8 cellular contexts compared by ENCODE assay signal in genomic region chr7:50449501-50449880, GRCh38. TPM values are rescaled to one million over a fixed set of nuclear protein-coding genes. Genes with fewer than 3 reads are reported as not detected.
DNase-seq lines count a peak whose midpoint lies in the region; ATAC-seq and TF ChIP-seq lines count a peak whose summit lies in the region.

No MANE protein-coding gene starts in this region.

- peaks cover 12% of the 10 kb centered on the region for H3K36me3 Mint-ChIP-seq in GM23338 (ENCODE audit: low read depth)
- H3K36me3 Mint-ChIP-seq in activated naive CD8-positive, alpha-beta T cell: peaks cover 16% of the 10 kb centered on the region

- no peaks in the 10 kb centered on the region; the same call in 1 of the 2 replicates for H3K9me2 ChIP-seq in GM23338 (ENCODE audit: insufficient read depth)

- H3K4me3 Mint-ChIP-seq in GM23338: peak overlapping the region; percentile 80
- peak overlapping the region; percentile 90 for H3K4me3 Mint-ChIP-seq in activated naive CD8-positive, alpha-beta T cell

- no peaks in the 10 kb centered on the region for H4K20me1 ChIP-seq in GM23338 (replicated peaks; ENCODE audit: insufficient read depth)

- H3K4me3 ChIP-seq in GM23338: peak overlapping the region; percentile 66
- peak overlapping the region; percentile 69 to 92 (median 78) for H3K4me3 ChIP-seq in liver (ENCODE audit: low read depth in 1 of 3, low read length in 3 of 3)
- H3K4me3 ChIP-seq in aorta (ENCODE audit: low read length in 2 of 2): peak overlapping the region; percentile 2 to 44

- H3K79me2 ChIP-seq in GM23338 (replicated peaks; ENCODE audit: insufficient read depth): no peaks in the 10 kb centered on the region

- peaks cover 19% of the 10 kb centered on the region for H3K27me3 ChIP-seq in GM23338 (ENCODE audit: insufficient read depth)
- no peaks in the 10 kb centered on the region for H3K27me3 ChIP-seq in liver (ENCODE audit: control insufficient read depth in 4 of 4, insufficient read depth in 4 of 4, low read length in 3 of 4)
- H3K27me3 ChIP-seq in aorta (ENCODE audit: control insufficient read depth in 1 of 2, insufficient read depth in 2 of 2, low read length in 1 of 2): no peaks in the 10 kb centered on the region

- WGBS in liver: 18% methylated on average over 5 of the region's 5 CpGs
- WGBS in aorta, 2 donors: 12 to 13% methylated on average over 5 of the region's 5 CpGs

- ATAC-seq in GM23338 (no peak; the same call in 2 of the 3 replicates), aorta (ENCODE audit: low FRiP score) (no peak), HG02938 (IDR thresholded peaks at IDR 0.05; ENCODE audit: unreplicated experiment) (no peak)

- peaks cover 5% of the 10 kb centered on the region; the same call in 1 of the 2 replicates for H3F3A ChIP-seq in GM23338 (replicated peaks; ENCODE audit: low read depth)

- no peak overlapping the region for H3K27ac Mint-ChIP-seq in GM23338
- H3K27ac Mint-ChIP-seq in activated naive CD8-positive, alpha-beta T cell: peak overlapping the region; percentile 75

- H3K9me3 ChIP-seq in liver (ENCODE audit: control insufficient read depth in 4 of 4, low read length in 3 of 4): no peaks in the 10 kb centered on the region
- no peaks in the 10 kb centered on the region for H3K9me3 ChIP-seq in aorta (ENCODE audit: control insufficient read depth, low read length)

- peak overlapping the region in 1 of 2 donors; percentile 23 for H3K9ac ChIP-seq in liver (ENCODE audit: low read depth in 1 of 2, low read length in 2 of 2)

- no peaks in the 10 kb centered on the region for H3K36me3 ChIP-seq in GM23338 (ENCODE audit: insufficient read depth)
- peaks cover 0 to 17% (median 8%) of the 10 kb centered on the region in 4 donors for H3K36me3 ChIP-seq in liver (ENCODE audit: control insufficient read depth in 4 of 4, insufficient read depth in 3 of 4, low read depth in 1 of 4, low read length in 3 of 4)
- H3K36me3 ChIP-seq in aorta (ENCODE audit: control insufficient read depth in 1 of 2, insufficient read depth in 2 of 2, low read length in 1 of 2): peaks cover 2 to 4% of the 10 kb centered on the region in 2 donors

- peaks cover 8% of the 10 kb centered on the region for H3K27me3 Mint-ChIP-seq in GM23338 (ENCODE audit: insufficient read depth, low read depth, poor library complexity)
- no peaks in the 10 kb centered on the region for H3K27me3 Mint-ChIP-seq in activated naive CD8-positive, alpha-beta T cell

- peaks cover 10% of the 10 kb centered on the region; the same call in 2 of the 3 replicates for H3K4me1 Mint-ChIP-seq in GM23338
- H3K4me1 Mint-ChIP-seq in activated naive CD8-positive, alpha-beta T cell (ENCODE audit: low read depth): peaks cover 32% of the 10 kb centered on the region

- no peak for DNase-seq in GM23338 (ENCODE audit: low spot score)
- no peak for DNase-seq in aorta
- no peak for DNase-seq in NCI-H1105 (lab: John Stamatoyannopoulos, UW)
- DNase-seq in islet precursor cell: no peak

- peak overlapping the region; percentile 94 for H3K4me2 ChIP-seq in GM23338

- H3K4me1 ChIP-seq in GM23338 (ENCODE audit: insufficient read depth) (peaks cover 9% of the 10 kb centered on the region), liver (ENCODE audit: control insufficient read depth in 4 of 4, insufficient read depth in 4 of 4, low read length in 3 of 4) (peaks cover 3 to 22% (median 11%) of the 10 kb centered on the region in 4 donors), aorta (ENCODE audit: control insufficient read depth in 1 of 2, insufficient read depth in 2 of 2, low read length in 2 of 2) (no peaks in the 10 kb centered on the region)

- peak overlapping the region; percentile 77 for H3K27ac ChIP-seq in 22Rv1
- no peak overlapping the region for H3K27ac ChIP-seq in GM23338 (ENCODE audit: low read depth)
- H3K27ac ChIP-seq in liver (ENCODE audit: low read depth in 1 of 2, low read length in 2 of 2): peak overlapping the region in 1 of 2 donors; percentile 74
- H3K27ac ChIP-seq in aorta (ENCODE audit: low read depth in 1 of 2, low read length in 2 of 2): no peak overlapping the region

- H3K9me3 Mint-ChIP-seq in GM23338: no peaks in the 10 kb centered on the region
- no peaks in the 10 kb centered on the region for H3K9me3 Mint-ChIP-seq in activated naive CD8-positive, alpha-beta T cell (ENCODE audit: low read depth)

- H2AFZ ChIP-seq in GM23338: peak overlapping the region; percentile 100

- intact Hi-C loops in aorta (cut with DNase I): no loop called here

- TF ChIP-seq CTCF in 22Rv1 (IDR thresholded peaks at IDR 0.05): no peak
- no peak for TF ChIP-seq CTCF in GM23338 (conservative IDR thresholded peaks at IDR 0.05; ENCODE audit: low read depth in 2 of 2)
- TF ChIP-seq CTCF in liver (IDR thresholded peaks at IDR 0.05; ENCODE audit: low read depth, low read length, missing input control): no peak

- TF ChIP-seq RAD21 in liver (IDR thresholded peaks at IDR 0.05): no peak

TF ChIP-seq in GM23338, 12 proteins besides CTCF, POLR2A, EP300 and RAD21 (continues in another document):
- TF ChIP-seq EZH2 (IDR thresholded peaks at IDR 0.05; ENCODE audit: low read depth, unreplicated experiment): no peak
- no peak for TF ChIP-seq STAT1 (IDR thresholded peaks at IDR 0.05; ENCODE audit: unreplicated experiment)
- no peak for TF ChIP-seq ZNF331 (CRISPR knock-in tag; IDR thresholded peaks at IDR 0.05; ENCODE audit: low read depth)
- TF ChIP-seq ETS1 (IDR thresholded peaks at IDR 0.05): no peak
- TF ChIP-seq CREB1 (CRISPR knock-in tag; IDR thresholded peaks at IDR 0.05; ENCODE audit: low read depth): no peak

TF ChIP-seq in liver, 16 proteins besides CTCF, POLR2A, EP300 and RAD21:
- TF ChIP-seq JUND (IDR thresholded peaks at IDR 0.05) (no peak), YY1 (IDR thresholded peaks at IDR 0.05) (no peak), FOXA2 (IDR thresholded peaks at IDR 0.05) (no peak), GABPA (IDR thresholded peaks at IDR 0.05 in 1 of 2, conservative IDR thresholded peaks at IDR 0.05 in 1 of 2) (no peak), TAF1 (conservative IDR thresholded peaks at IDR 0.05) (no peak), MAX (IDR thresholded peaks at IDR 0.05) (no peak)

RNA-seq across cellular contexts. Expression of gene FIGNL1, which starts 0.7 kb away (rescaled TPM):
- 15.8 and 24.9 TPM in 2 replicates for total RNA-seq in GM23338 (2014; rRNA removed; shearing (Covaris generic))
- polyA plus RNA-seq in GM23338 (2016; fragmentation: Nextera tagmentation; extraction: Ambion mirVana) (5.5 and 6.6 TPM in 2 replicates), liver (1 to 10 TPM; 1.2 to 2.9 TPM), aorta (1 to 10 TPM; 1.3 to 4.1 TPM)
- total RNA-seq in liver (10 to 100 TPM in 1 of 2 donors, 1 to 10 TPM in 1; 3.8 to 13.2 TPM), aorta (1 to 10 TPM; 5.4 to 5.9 TPM)

Comparison
In these comparisons a context has a peak if more than half of its experiments do, and no peak if none do; other contexts are left out.
1. H3K4me3 ChIP-seq: peak in every context shown above with its lines; median percentile 78 in liver; 66 in GM23338; 23 in aorta.